ENCODE assay signal across 9 cellular contexts in genomic region chr4:1199556-1200331, GRCh38. TPM values are rescaled to one million over a fixed set of nuclear protein-coding genes. Genes with fewer than 3 reads are reported as not detected.
DNase-seq lines count a peak whose midpoint lies in the region; ATAC-seq and TF ChIP-seq lines count a peak whose summit lies in the region.
"Had no signal": no experiment of that assay in that cellular context is flagged by ENCODE, and none has a peak within 500 bp of the region (broad histone marks: within the 10 kb centered on the region; RNA-seq: fewer than 3 reads in every experiment).

No MANE protein-coding gene starts in this region.

- no peaks in the 10 kb centered on the region for H3K9me3 ChIP-seq in CD4-positive, alpha-beta T cell (ENCODE audit: control insufficient read depth, low read length)
- no peaks in the 10 kb centered on the region for H3K9me3 ChIP-seq in Peyer's patch

- peaks cover 30% of the 10 kb centered on the region for H3K4me1 Mint-ChIP-seq in CD4-positive, alpha-beta T cell (ENCODE audit: low read depth)
- peaks cover 57 to 61% of the 10 kb centered on the region in 2 donors for H3K4me1 Mint-ChIP-seq in effector memory CD8-positive, alpha-beta T cell (ENCODE audit: low read depth in 2 of 2)

- H3K27me3 Mint-ChIP-seq in CD4-positive, alpha-beta T cell: no peaks in the 10 kb centered on the region
- no peaks in the 10 kb centered on the region for H3K27me3 Mint-ChIP-seq in effector memory CD8-positive, alpha-beta T cell

- H3K4me3 Mint-ChIP-seq in CD4-positive, alpha-beta T cell: peak overlapping the region; percentile 45
- peak overlapping the region; percentile 91 to 93 for H3K4me3 Mint-ChIP-seq in effector memory CD8-positive, alpha-beta T cell

- H3K36me3 Mint-ChIP-seq in CD4-positive, alpha-beta T cell (ENCODE audit: low read depth): peaks cover 5% of the 10 kb centered on the region
- peaks cover 68% of the 10 kb centered on the region for H3K36me3 Mint-ChIP-seq in effector memory CD8-positive, alpha-beta T cell (ENCODE audit: insufficient read depth)

- no peaks in the 10 kb centered on the region for H3K9me3 Mint-ChIP-seq in CD4-positive, alpha-beta T cell
- H3K9me3 Mint-ChIP-seq in effector memory CD8-positive, alpha-beta T cell: no peaks in the 10 kb centered on the region

- CTCF ChIA-PET in CD4-positive, alpha-beta T cell (lab: Charles Lee): interaction anchor here (1.3 kb wide), 1 partner anchor 32 kb away, joined by 4 read pairs; no protein-coding TSS in a partner anchor

- TF ChIP-seq CTCF in CD4-positive, alpha-beta T cell (IDR thresholded peaks at IDR 0.05): no peak
- TF ChIP-seq CTCF in Peyer's patch (IDR thresholded peaks at IDR 0.05) (no peak), omental fat pad (IDR thresholded peaks at IDR 0.05) (no peak), GM13977 (IDR thresholded peaks at IDR 0.05; ENCODE audit: extremely low read depth, insufficient read depth, missing control alignments) (no peak)

- in situ Hi-C loops in GM13977 (cut with MboI; ENCODE audit: low pct_unique_long_range_greater_than_20kb, low sequenced_read_pairs, unreplicated experiment): no loop called here

- peak overlapping the region; percentile 10 to 52 (median 47) for H3K4me3 ChIP-seq in Peyer's patch

- H3K27me3 ChIP-seq in CD4-positive, alpha-beta T cell (ENCODE audit: control insufficient read depth, insufficient read depth, low read length): no peaks in the 10 kb centered on the region
- H3K27me3 ChIP-seq in Peyer's patch: no peaks in the 10 kb centered on the region

- peaks cover 4 to 35% (median 30%) of the 10 kb centered on the region in 4 donors for H3K4me1 ChIP-seq in Peyer's patch

- peak overlapping the region; percentile 97 for H3K27ac Mint-ChIP-seq in CD4-positive, alpha-beta T cell
- peak overlapping the region; percentile 99 for H3K27ac Mint-ChIP-seq in effector memory CD8-positive, alpha-beta T cell

- H3K27ac ChIP-seq in CD4-positive, alpha-beta T cell (ENCODE audit: low read depth, low read length): no peak overlapping the region
- peak overlapping the region; percentile 87 to 92 (median 90) for H3K27ac ChIP-seq in Peyer's patch

- no peak for ATAC-seq in CD4-positive, alpha-beta T cell (ENCODE audit: poor library complexity)
- ATAC-seq in effector memory CD8-positive, alpha-beta T cell (replicated peaks): no peak
- no peak for ATAC-seq in omental fat pad (ENCODE audit: low FRiP score)
- ATAC-seq in GM21526 (IDR thresholded peaks at IDR 0.05; ENCODE audit: low FRiP score, unreplicated experiment): no peak

- POLR2A ChIA-PET in CD4-positive, alpha-beta T cell (lab: Charles Lee): interaction anchor here (0.5 to 4.8 kb wide), 5 partner anchors 10 to 49 kb away, joined by 3 to 43 read pairs (median 4); partner anchors contain the start of gene CTBP1

- intact Hi-C loops in CD4-positive, alpha-beta T cell (cut with DNase I, micrococcal nuclease): loop anchor here in 1 of 2 experiments (5.0 kb wide), 1 partner anchor 48 kb away; the partner anchor contains the start of gene CTBP1

- peaks cover 0 to 7% (median 0%) of the 10 kb centered on the region in 3 donors for H3K36me3 ChIP-seq in Peyer's patch

- TF ChIP-seq POLR2A in Peyer's patch (IDR thresholded peaks at IDR 0.05): no peak

- DNase-seq in CD4-positive, alpha-beta T cell: peak in 1 of 10 experiments; percentile 31
- DNase-seq in Peyer's patch: peak; percentile 13 to 47 (median 46)
- DNase-seq in effector memory CD8-positive, alpha-beta T cell: no peak
- peak; percentile 17 for DNase-seq in omental fat pad (ENCODE audit: low spot score)
- no peak for DNase-seq in DMS53 treated with DMSO at 0.1 percent for 48 hours (lab: John Stamatoyannopoulos, UW; ENCODE audit: unreplicated experiment)
- DNase-seq in GM13977 (ENCODE audit: low spot score): no peak
- DNase-seq in OCI-M2 (lab: John Stamatoyannopoulos, UW; ENCODE audit: unreplicated experiment): no peak
- DNase-seq: stimulated activated CD4-positive, alpha-beta T cell treated with anti-CD3 and anti-CD28 coated beads, Interleukin-4, amount 100 ng/mL, for 24 hours had no signal

RNA-seq across cellular contexts. Expression of gene SPON2, which starts 27.4 kb away (rescaled TPM):
- 10 to 100 TPM; 12.8 to 15.7 TPM for total RNA-seq in CD4-positive, alpha-beta T cell
- total RNA-seq in Peyer's patch (100 to 1,000 TPM in 3 of 4 donors, 10 to 100 TPM in 1; 64.3 to 519 (median 165) TPM), omental fat pad (10 to 100 TPM; 14.2 to 99.5 (median 30.1) TPM)

RNA-seq across cellular contexts. Expression of gene CTBP1, which starts 49.2 kb away (rescaled TPM):
- 100 to 1,000 TPM; 132 to 148 TPM for total RNA-seq in CD4-positive, alpha-beta T cell
- total RNA-seq in Peyer's patch (100 to 1,000 TPM; 245 to 371 (median 288) TPM), omental fat pad (100 to 1,000 TPM; 102 to 137 (median 132) TPM)

Comparison
In these comparisons a context has a peak if more than half of its experiments do, and no peak if none do; other contexts are left out.
1. DNase-seq: peak in Peyer's patch (3 of 3) and omental fat pad (single experiment); none in effector memory CD8-positive, alpha-beta T cell (0 of 3), DMS53 treated with DMSO at 0.1 percent for 48 hours (single experiment), GM13977 (single experiment) and OCI-M2 (single experiment).